ENCODE assay signal across 8 cellular contexts in the genomic region with DNA sequence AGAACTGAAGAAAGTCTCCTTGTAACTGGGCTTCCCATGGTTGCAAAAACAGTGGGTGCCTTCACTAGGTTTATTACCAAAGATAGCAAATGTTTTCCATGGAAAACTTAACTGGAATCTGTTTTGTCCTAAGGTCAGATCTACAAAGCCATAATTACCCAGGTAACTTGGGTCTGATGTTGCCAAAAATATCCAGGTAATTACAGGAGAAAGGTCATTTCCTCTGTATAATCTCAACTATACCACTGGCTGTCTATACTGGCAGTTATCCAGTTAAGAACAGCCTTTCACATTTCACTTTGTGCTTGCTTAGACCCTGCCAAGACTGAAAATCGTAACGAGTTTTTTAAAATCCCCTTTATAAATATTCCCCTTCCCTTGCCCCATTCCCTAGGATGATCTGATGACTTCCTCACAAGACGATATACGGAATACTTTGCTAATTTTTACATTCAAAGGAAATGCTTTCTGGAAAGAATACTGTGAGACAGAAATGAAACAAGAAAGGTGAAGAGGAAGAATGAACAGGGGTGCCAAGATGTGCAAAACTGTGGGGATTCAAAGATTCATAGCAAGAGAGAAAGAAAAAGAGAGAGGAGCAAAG.
DNase-seq lines count a peak whose midpoint lies in the region; ATAC-seq, FAIRE-seq and TF ChIP-seq lines count a peak whose summit lies in the region.

No MANE protein-coding gene starts in this region.

- peaks cover 9 to 46% of the 10 kb centered on the region in 2 experiments; a peak in 3 of 4 replicates for H3K4me1 ChIP-seq in SK-N-SH (ENCODE audit: control insufficient read depth in 1 of 2, insufficient read depth in 2 of 2, low read depth in 1 of 2, low read length in 1 of 2)

- H3K27ac Mint-ChIP-seq in activated CD8-positive, alpha-beta T cell treated with anti-CD3 and anti-CD28 coated beads for 36 hours = peak overlapping the region; percentile 83
- peak overlapping the region; percentile 93 for H3K27ac Mint-ChIP-seq in stimulated activated naive B cell treated with anti-CD40 and anti-IgM and Interleukin-4, amounts not matched to agents 10 μg/mL and 1 μg/mL and 100 μg/mL, for 72 hours

- no peaks in the 10 kb centered on the region for H3K9me3 ChIP-seq in SK-N-SH

- peak; percentile 13 for FAIRE-seq in islet of Langerhans (lab: Jason Lieb, UNC)

- POLR2A ChIA-PET in SK-N-SH (lab: Yijun Ruan, JAX) = interaction anchor here (0.6 to 2.7 kb wide), 27 partner anchors 10 to 392 kb away, joined by 3 to 27 read pairs (median 6); no protein-coding TSS in a partner anchor
- POLR2A ChIA-PET in activated CD8-positive, alpha-beta T cell treated with anti-CD3 and anti-CD28 coated beads for 36 hours (lab: Charles Lee) = interaction anchor here (0.7 to 1.7 kb wide), 5 partner anchors 21 to 105 kb away, joined by 3 to 7 read pairs (median 3); partner anchors contain the start of gene MAML3

- TF ChIP-seq RAD21 in SK-N-SH (IDR thresholded peaks at IDR 0.05; ENCODE audit: low read length) = no peak

- no peaks in the 10 kb centered on the region for H3K79me2 ChIP-seq in SK-N-SH (ENCODE audit: insufficient read depth)

- DNase-seq in SK-N-SH (no peak), SIG-M5 (lab: John Stamatoyannopoulos, UW) (no peak), EL (no peak)
- no peak for DNase-seq in activated CD8-positive, alpha-beta T cell treated with anti-CD3 and anti-CD28 coated beads for 36 hours
- no peak for DNase-seq in stimulated activated naive B cell treated with anti-CD40 and anti-IgM and Interleukin-4, amounts not matched to agents 10 μg/mL and 1 μg/mL and 100 μg/mL, for 72 hours

- no peak for TF ChIP-seq CTCF in SK-N-SH (IDR thresholded peaks at IDR 0.05)
- TF ChIP-seq CTCF in activated CD8-positive, alpha-beta T cell treated with anti-CD3 and anti-CD28 coated beads for 36 hours (IDR thresholded peaks at IDR 0.05) = no peak

- H3K36me3 ChIP-seq in SK-N-SH (replicated peaks in 1 of 2; ENCODE audit: control insufficient read depth in 1 of 2, insufficient read depth in 2 of 2, low read length in 1 of 2) = no peaks in the 10 kb centered on the region

- H3K4me3 Mint-ChIP-seq in activated CD8-positive, alpha-beta T cell treated with anti-CD3 and anti-CD28 coated beads for 36 hours = peak overlapping the region; percentile 75
- H3K4me3 Mint-ChIP-seq in stimulated activated naive B cell treated with anti-CD40 and anti-IgM and Interleukin-4, amounts not matched to agents 10 μg/mL and 1 μg/mL and 100 μg/mL, for 72 hours = peak overlapping the region; percentile 86 to 90

- no peak for TF ChIP-seq POLR2A in GM18505 (IDR thresholded peaks at IDR 0.05; ENCODE audit: borderline replicate concordance, extremely low read depth, insufficient read depth, insufficient read length)

- H3K36me3 Mint-ChIP-seq in activated CD8-positive, alpha-beta T cell treated with anti-CD3 and anti-CD28 coated beads for 36 hours (ENCODE audit: low read depth) = no peaks in the 10 kb centered on the region
- no peaks in the 10 kb centered on the region for H3K36me3 Mint-ChIP-seq in stimulated activated naive B cell treated with anti-CD40 and anti-IgM and Interleukin-4, amounts not matched to agents 10 μg/mL and 1 μg/mL and 100 μg/mL, for 72 hours

- peaks cover 7% of the 10 kb centered on the region for H3K27me3 Mint-ChIP-seq in activated CD8-positive, alpha-beta T cell treated with anti-CD3 and anti-CD28 coated beads for 36 hours
- peaks cover 0 to 10% of the 10 kb centered on the region in 2 donors for H3K27me3 Mint-ChIP-seq in stimulated activated naive B cell treated with anti-CD40 and anti-IgM and Interleukin-4, amounts not matched to agents 10 μg/mL and 1 μg/mL and 100 μg/mL, for 72 hours

- WGBS in SK-N-SH (ENCODE audit: low lambda C conversion rate) = 39% methylated on average over 4 of the region's 4 CpGs

- H3K4me3 ChIP-seq in SK-N-SH (ENCODE audit: low read depth in 2 of 2, low read length in 1 of 2) = peak overlapping the region; percentile 46 to 59

- CTCF ChIA-PET in SK-N-SH (lab: Yijun Ruan, JAX) = interaction anchor here (0.6 to 2.9 kb wide), 13 partner anchors 11 to 393 kb away, joined by 3 to 14 read pairs (median 3); no protein-coding TSS in a partner anchor
- CTCF ChIA-PET in activated CD8-positive, alpha-beta T cell treated with anti-CD3 and anti-CD28 coated beads for 36 hours (lab: Charles Lee) = interaction anchor here (0.9 to 1.8 kb wide), 10 partner anchors 20 to 316 kb away, joined by 3 to 11 read pairs (median 5); partner anchors contain the start of gene MAML3

- peak overlapping the region; percentile 59 for H3K9ac ChIP-seq in SK-N-SH

- H3F3A ChIP-seq in SK-N-SH (replicated peaks; ENCODE audit: insufficient read depth) = peaks cover 3% of the 10 kb centered on the region

- ATAC-seq in SK-N-SH treated with all-trans-retinoic acid at 6 μM for 48 hours (no peak), GM18505 (IDR thresholded peaks at IDR 0.05; ENCODE audit: unreplicated experiment) (no peak)
- ATAC-seq in activated CD8-positive, alpha-beta T cell treated with anti-CD3 and anti-CD28 coated beads for 36 hours = no peak
- ATAC-seq in stimulated activated naive B cell treated with anti-CD40 and anti-IgM and Interleukin-4, amounts not matched to agents 10 μg/mL and 1 μg/mL and 100 μg/mL, for 72 hours (replicated peaks) = peak; percentile 12 to 25

- peaks cover 53% of the 10 kb centered on the region for H3K4me1 Mint-ChIP-seq in activated CD8-positive, alpha-beta T cell treated with anti-CD3 and anti-CD28 coated beads for 36 hours (ENCODE audit: low read depth)
- H3K4me1 Mint-ChIP-seq in stimulated activated naive B cell treated with anti-CD40 and anti-IgM and Interleukin-4, amounts not matched to agents 10 μg/mL and 1 μg/mL and 100 μg/mL, for 72 hours = peaks cover 20 to 42% of the 10 kb centered on the region in 2 donors

- peak overlapping the region; percentile 79 for H3K4me2 ChIP-seq in SK-N-SH

- no peak for TF ChIP-seq EP300 in SK-N-SH (IDR thresholded peaks at IDR 0.05; ENCODE audit: borderline replicate concordance in 1 of 2, low read depth in 1 of 2, low read length in 1 of 2)

- peak overlapping the region; percentile 72; the same call in 1 of the 2 replicates for H2AFZ ChIP-seq in SK-N-SH (ENCODE audit: low read depth)

- peak overlapping the region; percentile 71 to 100 for H3K27ac ChIP-seq in SK-N-SH (ENCODE audit: low read depth in 2 of 2, low read length in 1 of 2)

- H3K9me2 ChIP-seq in SK-N-SH = no peaks in the 10 kb centered on the region

- no peaks in the 10 kb centered on the region for H3K9me3 Mint-ChIP-seq in activated CD8-positive, alpha-beta T cell treated with anti-CD3 and anti-CD28 coated beads for 36 hours
- H3K9me3 Mint-ChIP-seq in stimulated activated naive B cell treated with anti-CD40 and anti-IgM and Interleukin-4, amounts not matched to agents 10 μg/mL and 1 μg/mL and 100 μg/mL, for 72 hours = no peaks in the 10 kb centered on the region

- no peaks in the 10 kb centered on the region for H3K27me3 ChIP-seq in SK-N-SH (ENCODE audit: insufficient read depth)

- H4K20me1 ChIP-seq in SK-N-SH (ENCODE audit: insufficient read depth) = no peaks in the 10 kb centered on the region

- intact Hi-C loops in activated CD8-positive, alpha-beta T cell treated with anti-CD3 and anti-CD28 coated beads for 36 hours (cut with micrococcal nuclease) = no loop called here

TF ChIP-seq in SK-N-SH, 30 proteins besides CTCF, POLR2A, EP300 and RAD21 (continues in another document):
- TF ChIP-seq GATA2 (CRISPR knock-in tag; IDR thresholded peaks at IDR 0.05) = no peak
- TF ChIP-seq FOXJ3 (CRISPR knock-in tag; IDR thresholded peaks at IDR 0.05) = no peak
- no peak for TF ChIP-seq GABPA (IDR thresholded peaks at IDR 0.05; ENCODE audit: low read depth)
- no peak for TF ChIP-seq TAF1 (IDR thresholded peaks at IDR 0.05; ENCODE audit: borderline replicate concordance, low read depth, low read length)
- no peak for TF ChIP-seq MAX (IDR thresholded peaks at IDR 0.05; ENCODE audit: low read depth)
- no peak for TF ChIP-seq NRF1 (IDR thresholded peaks at IDR 0.05; ENCODE audit: low read depth, low read length)
- no peak for TF ChIP-seq RCOR1 (IDR thresholded peaks at IDR 0.05; ENCODE audit: low read length)
- TF ChIP-seq MEF2A (IDR thresholded peaks at IDR 0.05; ENCODE audit: borderline replicate concordance, low read depth) = no peak
- TF ChIP-seq, protein P1, sequence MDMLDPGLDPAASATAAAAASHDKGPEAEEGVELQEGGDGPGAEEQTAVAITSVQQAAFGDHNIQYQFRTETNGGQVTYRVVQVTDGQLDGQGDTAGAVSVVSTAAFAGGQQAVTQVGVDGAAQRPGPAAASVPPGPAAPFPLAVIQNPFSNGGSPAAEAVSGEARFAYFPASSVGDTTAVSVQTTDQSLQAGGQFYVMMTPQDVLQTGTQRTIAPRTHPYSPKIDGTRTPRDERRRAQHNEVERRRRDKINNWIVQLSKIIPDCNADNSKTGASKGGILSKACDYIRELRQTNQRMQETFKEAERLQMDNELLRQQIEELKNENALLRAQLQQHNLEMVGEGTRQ (IDR thresholded peaks at IDR 0.05; ENCODE audit: borderline replicate concordance, low read depth, low read length) = no peak

TF ChIP-seq in SK-N-SH treated with all-trans-retinoic acid at 6 μM for 48 hours, 23 proteins besides CTCF, POLR2A, EP300 and RAD21 (continues in another document):
- TF ChIP-seq ZFP30 (CRISPR knock-in tag; IDR thresholded peaks at IDR 0.05) = no peak
- TF ChIP-seq TCF4 (CRISPR knock-in tag; IDR thresholded peaks at IDR 0.05; ENCODE audit: borderline replicate concordance) = no peak
- no peak for TF ChIP-seq CSDC2 (CRISPR knock-in tag; IDR thresholded peaks at IDR 0.05)
- no peak for TF ChIP-seq RARB (CRISPR knock-in tag; IDR thresholded peaks at IDR 0.05)
- TF ChIP-seq BACH2 (CRISPR knock-in tag; IDR thresholded peaks at IDR 0.05; ENCODE audit: borderline replicate concordance) = no peak
- TF ChIP-seq ZNF565 (CRISPR knock-in tag; conservative IDR thresholded peaks at IDR 0.05; ENCODE audit: low read depth) = no peak
- TF ChIP-seq, protein P2, sequence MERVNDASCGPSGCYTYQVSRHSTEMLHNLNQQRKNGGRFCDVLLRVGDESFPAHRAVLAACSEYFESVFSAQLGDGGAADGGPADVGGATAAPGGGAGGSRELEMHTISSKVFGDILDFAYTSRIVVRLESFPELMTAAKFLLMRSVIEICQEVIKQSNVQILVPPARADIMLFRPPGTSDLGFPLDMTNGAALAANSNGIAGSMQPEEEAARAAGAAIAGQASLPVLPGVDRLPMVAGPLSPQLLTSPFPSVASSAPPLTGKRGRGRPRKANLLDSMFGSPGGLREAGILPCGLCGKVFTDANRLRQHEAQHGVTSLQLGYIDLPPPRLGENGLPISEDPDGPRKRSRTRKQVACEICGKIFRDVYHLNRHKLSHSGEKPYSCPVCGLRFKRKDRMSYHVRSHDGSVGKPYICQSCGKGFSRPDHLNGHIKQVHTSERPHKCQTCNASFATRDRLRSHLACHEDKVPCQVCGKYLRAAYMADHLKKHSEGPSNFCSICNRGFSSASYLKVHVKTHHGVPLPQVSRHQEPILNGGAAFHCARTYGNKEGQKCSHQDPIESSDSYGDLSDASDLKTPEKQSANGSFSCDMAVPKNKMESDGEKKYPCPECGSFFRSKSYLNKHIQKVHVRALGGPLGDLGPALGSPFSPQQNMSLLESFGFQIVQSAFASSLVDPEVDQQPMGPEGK (CRISPR knock-in tag; IDR thresholded peaks at IDR 0.05; ENCODE audit: borderline replicate concordance) = no peak

Comparison
In these comparisons a context has a peak if more than half of its experiments do, and no peak if none do; other contexts are left out.
1. ATAC-seq: peak in stimulated activated naive B cell treated with anti-CD40 and anti-IgM and Interleukin-4, amounts not matched to agents 10 μg/mL and 1 μg/mL and 100 μg/mL, for 72 hours (2 of 2); none in SK-N-SH treated with all-trans-retinoic acid at 6 μM for 48 hours (single experiment), activated CD8-positive, alpha-beta T cell treated with anti-CD3 and anti-CD28 coated beads for 36 hours (single experiment) and GM18505 (single experiment).